28 cellular contexts compared by ENCODE assay signal in the genomic region with DNA sequence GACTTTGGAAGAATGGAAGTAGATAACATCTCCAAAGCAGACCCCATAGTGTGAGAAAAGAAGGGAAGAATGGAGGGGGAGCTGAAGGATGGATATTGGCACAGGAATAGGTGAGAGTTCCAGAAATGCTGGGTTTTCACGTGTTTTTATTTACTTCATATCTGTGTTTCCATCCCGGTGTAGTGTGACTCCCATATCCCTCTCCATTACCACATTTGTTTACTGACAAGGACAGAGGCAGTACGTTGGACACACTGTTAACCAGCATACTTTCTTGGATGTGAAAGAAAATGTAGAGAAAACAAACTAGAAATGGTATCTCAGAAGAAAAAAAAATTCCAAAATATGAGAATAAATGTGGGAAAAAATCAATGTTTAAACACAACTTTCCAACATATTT.
"Had no signal": no experiment of that assay in that cellular context is flagged by ENCODE, and none has a peak within 500 bp of the region (broad histone marks: within the 10 kb centered on the region; RNA-seq: fewer than 3 reads in every experiment).

No MANE protein-coding gene starts in this region.

- H3K27ac ChIP-seq: left lung, lower lobe of right lung, pancreas, right atrium auricular region, right lobe of liver, skin epidermis, suprapubic skin, thoracic aorta, tibial artery, upper lobe of right lung had no signal

- H3K9me3 ChIP-seq: left lung, lower lobe of right lung, pancreas, right atrium auricular region, right lobe of liver, suprapubic skin, thoracic aorta, tibial artery, upper lobe of right lung had no signal

- H3K4me3 Mint-ChIP-seq: immature natural killer cell; naive thymus-derived CD8-positive, alpha-beta T cell; nephron; neural crest cell; stimulated activated effector memory CD8-positive, alpha-beta T cell treated with anti-CD3 and anti-CD28 coated beads, Interleukin-12 subunit alpha, Interleukin-12 subunit beta, amount 100 ng/mL, for 72 hours; stimulated activated naive CD8-positive, alpha-beta T cell treated with anti-CD3 and anti-CD28 coated beads, Interleukin-15, Interleukin-2, amounts not matched to agents 100 ng/mL and 50 ng/mL, for 24 hours had no signal

- H3K36me3 Mint-ChIP-seq: immature natural killer cell; naive thymus-derived CD8-positive, alpha-beta T cell; stimulated activated effector memory CD8-positive, alpha-beta T cell treated with anti-CD3 and anti-CD28 coated beads, Interleukin-12 subunit alpha, Interleukin-12 subunit beta, amount 100 ng/mL, for 72 hours had no signal

- ATAC-seq: left colon; left lung; lower lobe of right lung; naive thymus-derived CD8-positive, alpha-beta T cell; pancreas; right lobe of liver; stimulated activated effector memory CD8-positive, alpha-beta T cell treated with anti-CD3 and anti-CD28 coated beads, Interleukin-12 subunit alpha, Interleukin-12 subunit beta, amount 100 ng/mL, for 72 hours; upper lobe of right lung had no signal

- H3K4me1 Mint-ChIP-seq: immature natural killer cell; naive thymus-derived CD8-positive, alpha-beta T cell; neural crest cell; stimulated activated effector memory CD8-positive, alpha-beta T cell treated with anti-CD3 and anti-CD28 coated beads, Interleukin-12 subunit alpha, Interleukin-12 subunit beta, amount 100 ng/mL, for 72 hours had no signal

- H3K27me3 ChIP-seq: right atrium auricular region, right lobe of liver, upper lobe of right lung had no signal

- H3K36me3 ChIP-seq: left lung, lower lobe of right lung, pancreas, right atrium auricular region, right lobe of liver, suprapubic skin, thoracic aorta, tibial artery, upper lobe of right lung had no signal

- DNase-seq: hypothalamus; immature natural killer cell; kidney; left colon; left lung; lower lobe of right lung; mammary epithelial cell; mesenchymal stem cell; naive thymus-derived CD8-positive, alpha-beta T cell; nucleus accumbens; pancreas; right lobe of liver; stimulated activated CD4-positive, alpha-beta T cell treated with anti-CD3 and anti-CD28 coated beads, Interleukin-12 subunit alpha, Interleukin-12 subunit beta, amount 100 ng/mL, for 4 hours; stimulated activated CD4-positive, alpha-beta T cell treated with anti-CD3 and anti-CD28 coated beads, Interleukin-15, amount 100 ng/mL, for 24 hours; stimulated activated CD4-positive, alpha-beta T cell treated with anti-CD3 and anti-CD28 coated beads, Interleukin-2, amount 100 ng/mL, for 24 hours; stimulated activated CD4-positive, alpha-beta T cell treated with anti-CD3 and anti-CD28 coated beads, Interleukin-4, amount 100 ng/mL, for 1 hour; stimulated activated naive CD4-positive, alpha-beta T cell; tibial artery; trophoblast cell; upper lobe of right lung had no signal

- H3K27ac Mint-ChIP-seq: immature natural killer cell; naive thymus-derived CD8-positive, alpha-beta T cell; nephron; stimulated activated effector memory CD8-positive, alpha-beta T cell treated with anti-CD3 and anti-CD28 coated beads, Interleukin-12 subunit alpha, Interleukin-12 subunit beta, amount 100 ng/mL, for 72 hours; stimulated activated naive CD8-positive, alpha-beta T cell treated with anti-CD3 and anti-CD28 coated beads, Interleukin-15, Interleukin-2, amounts not matched to agents 100 ng/mL and 50 ng/mL, for 24 hours had no signal

- H3K9me3 Mint-ChIP-seq: naive thymus-derived CD8-positive, alpha-beta T cell; nephron; neural crest cell; stimulated activated effector memory CD8-positive, alpha-beta T cell treated with anti-CD3 and anti-CD28 coated beads, Interleukin-12 subunit alpha, Interleukin-12 subunit beta, amount 100 ng/mL, for 72 hours; stimulated activated naive CD8-positive, alpha-beta T cell treated with anti-CD3 and anti-CD28 coated beads, Interleukin-15, Interleukin-2, amounts not matched to agents 100 ng/mL and 50 ng/mL, for 24 hours had no signal

- H3K4me3 ChIP-seq: left lung, lower lobe of right lung, pancreas, right atrium auricular region, right lobe of liver, skin epidermis, suprapubic skin, thoracic aorta, tibial artery, upper lobe of right lung had no signal

- H3K4me1 ChIP-seq: left lung, lower lobe of right lung, pancreas, right atrium auricular region, right lobe of liver, suprapubic skin, tibial artery, upper lobe of right lung had no signal
